ENCODE assay signal across 12 cellular contexts in genomic region chr16:77298638-77299360, GRCh38.
A peak's percentile ranks its signal among the peaks of the same experiment; 100 is the strongest.
DNase-seq lines count a peak whose midpoint lies in the region; ATAC-seq, FAIRE-seq and TF ChIP-seq lines count a peak whose summit lies in the region.
"Had no signal": no experiment of that assay in that cellular context is flagged by ENCODE, and none has a peak within 500 bp of the region (broad histone marks: within the 10 kb centered on the region; RNA-seq: fewer than 3 reads in every experiment).

No MANE protein-coding gene starts in this region.

- DNase-seq in AG08396 (ENCODE audit: low spot score), result peak; percentile 15
- DNase-seq in HTR-8/SVneo (ENCODE audit: insufficient read length, low spot score), result peak; percentile 78
- DNase-seq in amniotic epithelial cell (ENCODE audit: low read depth), result peak; percentile 95
- no peak for DNase-seq in left lung
- DNase-seq in activated naive CD4-positive, alpha-beta T cell (lab: John Stamatoyannopoulos, UW), result no peak
- no peak for DNase-seq in NCI-H2107 (lab: John Stamatoyannopoulos, UW)
- DNase-seq in naive thymus-derived CD4-positive, alpha-beta T cell, result no peak
- DNase-seq: lower lobe of right lung; stimulated activated CD4-positive, alpha-beta T cell treated with anti-CD3 and anti-CD28 coated beads, Interleukin-4, amount 100 ng/mL, for 4 hours; upper lobe of left lung had no signal

- TF ChIP-seq POLR2A in gastroesophageal sphincter (IDR thresholded peaks at IDR 0.05), result no peak

- H3K36me3 Mint-ChIP-seq in naive thymus-derived CD4-positive, alpha-beta T cell, result no peaks in the 10 kb centered on the region

- no peaks in the 10 kb centered on the region for H3K9me3 ChIP-seq in left lung
- no peaks in the 10 kb centered on the region for H3K9me3 ChIP-seq in gastroesophageal sphincter
- H3K9me3 ChIP-seq in naive thymus-derived CD4-positive, alpha-beta T cell (ENCODE audit: control insufficient read depth in 2 of 3, low read length in 3 of 3), result no peaks in the 10 kb centered on the region
- H3K9me3 ChIP-seq: lower lobe of right lung, upper lobe of left lung had no signal

- H3K4me1 Mint-ChIP-seq in naive thymus-derived CD4-positive, alpha-beta T cell, result no peaks in the 10 kb centered on the region

- POLR2A ChIA-PET in naive thymus-derived CD4-positive, alpha-beta T cell (lab: Charles Lee), result no interaction called here

- intact Hi-C loops in left lung (cut with DNase I), result no loop called here
- intact Hi-C loops in naive thymus-derived CD4-positive, alpha-beta T cell (cut with micrococcal nuclease), result no loop called here

- no peak overlapping the region for H3K27ac Mint-ChIP-seq in naive thymus-derived CD4-positive, alpha-beta T cell
- H3K27ac Mint-ChIP-seq: dendritic cell treated with granulocyte-macrophage colony-stimulating factor and Interleukin-4, amounts not matched to agents 40 ng/mL and 50 ng/mL, for 4 days had no signal

- CTCF ChIA-PET in naive thymus-derived CD4-positive, alpha-beta T cell (lab: Charles Lee), result no interaction called here

- H3K36me3 ChIP-seq in left lung, result no peaks in the 10 kb centered on the region
- H3K36me3 ChIP-seq in gastroesophageal sphincter, result no peaks in the 10 kb centered on the region
- H3K36me3 ChIP-seq in naive thymus-derived CD4-positive, alpha-beta T cell (ENCODE audit: control insufficient read depth in 2 of 3, insufficient read depth in 3 of 3, low read length in 3 of 3), result no peaks in the 10 kb centered on the region
- H3K36me3 ChIP-seq: lower lobe of right lung, upper lobe of left lung had no signal

- FAIRE-seq in HTR-8/SVneo (lab: Jason Lieb, UNC), result peak; percentile 92

- H3K27me3 Mint-ChIP-seq in naive thymus-derived CD4-positive, alpha-beta T cell, result peaks cover 0 to 9% (median 3%) of the 10 kb centered on the region in 5 donors
- H3K27me3 Mint-ChIP-seq: dendritic cell treated with granulocyte-macrophage colony-stimulating factor and Interleukin-4, amounts not matched to agents 40 ng/mL and 50 ng/mL, for 4 days had no signal

- H3K9me3 Mint-ChIP-seq in naive thymus-derived CD4-positive, alpha-beta T cell, result no peaks in the 10 kb centered on the region
- H3K9me3 Mint-ChIP-seq: dendritic cell treated with granulocyte-macrophage colony-stimulating factor and Interleukin-4, amounts not matched to agents 40 ng/mL and 50 ng/mL, for 4 days had no signal

- H3K4me1 ChIP-seq in left lung (no peaks in the 10 kb centered on the region), gastroesophageal sphincter (no peaks in the 10 kb centered on the region)
- no peaks in the 10 kb centered on the region for H3K4me1 ChIP-seq in naive thymus-derived CD4-positive, alpha-beta T cell (ENCODE audit: control insufficient read depth in 2 of 2, insufficient read depth in 2 of 2, low read length in 2 of 2)
- H3K4me1 ChIP-seq: lower lobe of right lung, upper lobe of left lung had no signal

- WGBS in gastroesophageal sphincter (ENCODE audit: low coverage in 1 of 2), 2 donors, result 37 to 38% methylated on average over 7 to 8 of the region's 8 CpGs

- no peak overlapping the region for H3K4me3 Mint-ChIP-seq in naive thymus-derived CD4-positive, alpha-beta T cell
- H3K4me3 Mint-ChIP-seq: dendritic cell treated with granulocyte-macrophage colony-stimulating factor and Interleukin-4, amounts not matched to agents 40 ng/mL and 50 ng/mL, for 4 days had no signal

- H3K4me3 ChIP-seq in left lung (no peak overlapping the region), gastroesophageal sphincter (no peak overlapping the region)
- H3K4me3 ChIP-seq in naive thymus-derived CD4-positive, alpha-beta T cell (ENCODE audit: low read length), result no peak overlapping the region
- H3K4me3 ChIP-seq: lower lobe of right lung, upper lobe of left lung had no signal

- ATAC-seq in left lung, result peak; percentile 82
- ATAC-seq in gastroesophageal sphincter, result no peak
- ATAC-seq in naive thymus-derived CD4-positive, alpha-beta T cell, result no peak
- ATAC-seq: lower lobe of right lung had no signal

- no peak for TF ChIP-seq EP300 in gastroesophageal sphincter (IDR thresholded peaks at IDR 0.05)

- no peak for TF ChIP-seq CTCF in left lung (IDR thresholded peaks at IDR 0.05)
- TF ChIP-seq CTCF in gastroesophageal sphincter (IDR thresholded peaks at IDR 0.05), result no peak

- no peaks in the 10 kb centered on the region for H3K27me3 ChIP-seq in left lung
- H3K27me3 ChIP-seq in gastroesophageal sphincter, result peaks cover 9% of the 10 kb centered on the region
- H3K27me3 ChIP-seq in naive thymus-derived CD4-positive, alpha-beta T cell (ENCODE audit: control insufficient read depth in 2 of 2, insufficient read depth in 2 of 2, low read length in 2 of 2), result no peaks in the 10 kb centered on the region
- H3K27me3 ChIP-seq: upper lobe of left lung had no signal

- H3K27ac ChIP-seq in left lung, result no peak overlapping the region
- no peak overlapping the region for H3K27ac ChIP-seq in gastroesophageal sphincter
- H3K27ac ChIP-seq in naive thymus-derived CD4-positive, alpha-beta T cell (ENCODE audit: low read depth, low read length), result no peak overlapping the region
- H3K27ac ChIP-seq: lower lobe of right lung, upper lobe of left lung had no signal

Comparison
In these comparisons a context has a peak if more than half of its experiments do, and no peak if none do; other contexts are left out.
1. DNase-seq: peak in AG08396 (single experiment), HTR-8/SVneo (single experiment) and amniotic epithelial cell (single experiment); none in left lung (0 of 2), activated naive CD4-positive, alpha-beta T cell (0 of 4), NCI-H2107 (single experiment) and naive thymus-derived CD4-positive, alpha-beta T cell (0 of 9).